20 cellular contexts compared by ENCODE assay signal in the genomic region with DNA sequence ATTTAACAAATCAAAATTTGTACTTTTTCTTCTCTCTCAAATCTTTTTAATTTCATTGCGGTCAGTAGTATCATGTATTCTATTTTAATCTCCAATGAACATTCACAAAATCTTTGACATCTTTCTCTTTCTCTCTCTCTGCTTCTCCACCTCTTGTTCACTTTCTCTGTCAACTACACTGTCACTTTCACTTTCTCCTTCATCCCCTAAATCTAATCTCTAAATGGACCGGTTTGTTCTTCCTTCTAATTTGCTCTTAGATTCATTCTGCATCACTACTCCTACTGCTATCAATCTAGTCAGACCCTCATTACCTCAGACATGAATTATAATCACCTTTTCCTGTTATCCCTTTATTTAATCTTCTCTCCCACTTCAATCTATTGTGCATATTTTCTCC. TPM values are rescaled to one million over a fixed set of nuclear protein-coding genes. Genes with fewer than 3 reads are reported as not detected.
A peak's percentile ranks its signal among the peaks of the same experiment; 100 is the strongest.
DNase-seq lines count a peak whose midpoint lies in the region; ATAC-seq and TF ChIP-seq lines count a peak whose summit lies in the region.
"Had no signal": no experiment of that assay in that cellular context is flagged by ENCODE, and none has a peak within 500 bp of the region (broad histone marks: within the 10 kb centered on the region; RNA-seq: fewer than 3 reads in every experiment).

No MANE protein-coding gene starts in this region.

- H3K36me3 ChIP-seq in CD8-positive, alpha-beta T cell (ENCODE audit: insufficient read depth, low read length) = no peaks in the 10 kb centered on the region
- H3K36me3 ChIP-seq: sigmoid colon, suprapubic skin had no signal

- H3K9me3 ChIP-seq in CD8-positive, alpha-beta T cell (ENCODE audit: low read length) = no peaks in the 10 kb centered on the region
- H3K9me3 ChIP-seq: sigmoid colon, suprapubic skin had no signal

- POLR2A ChIA-PET in CD8-positive, alpha-beta T cell (lab: Charles Lee) = no interaction called here

- no peak overlapping the region for H3K4me3 ChIP-seq in CD8-positive, alpha-beta T cell (ENCODE audit: low read depth, low read length)
- H3K4me3 ChIP-seq in choroid plexus epithelial cell (ENCODE audit: low read depth, low read length) = no peak overlapping the region
- H3K4me3 ChIP-seq: sigmoid colon, SK-N-MC, suprapubic skin had no signal

- no peak for DNase-seq in CD8-positive, alpha-beta T cell
- DNase-seq in choroid plexus epithelial cell (ENCODE audit: low read depth) = peak; percentile 1
- no peak for DNase-seq in nephron progenitor cell
- DNase-seq in SHP77 (lab: John Stamatoyannopoulos, UW) = no peak
- DNase-seq in globus pallidus (ENCODE audit: low spot score) = no peak
- DNase-seq: activated T-cell treated with anti-CD3 and anti-CD28 coated beads, Interleukin-2, amount 50 U/mL, for 24 hours; effector memory CD4-positive, alpha-beta T cell; H7; NCI-H2029; sigmoid colon had no signal

- H3K27ac ChIP-seq in CD8-positive, alpha-beta T cell (ENCODE audit: low read depth, low read length) = no peak overlapping the region
- H3K27ac ChIP-seq: C4-2B, sigmoid colon, SK-N-MC, suprapubic skin had no signal

- ATAC-seq in CD8-positive, alpha-beta T cell = no peak
- ATAC-seq in GM18868 (IDR thresholded peaks at IDR 0.05; ENCODE audit: unreplicated experiment) = peak; percentile 67
- ATAC-seq in HG03378 (IDR thresholded peaks at IDR 0.05; ENCODE audit: unreplicated experiment) = peak; percentile 63
- ATAC-seq in GM18870 (IDR thresholded peaks at IDR 0.05; ENCODE audit: unreplicated experiment) = no peak
- ATAC-seq: WTC11 had no signal

- no peaks in the 10 kb centered on the region for H3K27me3 Mint-ChIP-seq in CD8-positive, alpha-beta T cell (ENCODE audit: low read depth)
- no peaks in the 10 kb centered on the region for H3K27me3 Mint-ChIP-seq in nephron progenitor cell (ENCODE audit: low read depth, poor library complexity)
- H3K27me3 Mint-ChIP-seq: activated T-cell treated with anti-CD3 and anti-CD28 coated beads, Interleukin-2, amount 50 U/mL, for 24 hours had no signal

- no peaks in the 10 kb centered on the region for H3K9me3 Mint-ChIP-seq in CD8-positive, alpha-beta T cell
- H3K9me3 Mint-ChIP-seq in nephron progenitor cell = no peaks in the 10 kb centered on the region
- H3K9me3 Mint-ChIP-seq: activated T-cell treated with anti-CD3 and anti-CD28 coated beads, Interleukin-2, amount 50 U/mL, for 24 hours; nephron; WTC11 had no signal

- peaks cover 10% of the 10 kb centered on the region for H3K4me1 Mint-ChIP-seq in CD8-positive, alpha-beta T cell (ENCODE audit: low read depth)
- no peaks in the 10 kb centered on the region for H3K4me1 Mint-ChIP-seq in nephron progenitor cell
- H3K4me1 Mint-ChIP-seq: nephron had no signal

- no peak for TF ChIP-seq CTCF in CD8-positive, alpha-beta T cell (IDR thresholded peaks at IDR 0.05)
- no peak for TF ChIP-seq CTCF in choroid plexus epithelial cell (conservative IDR thresholded peaks at IDR 0.05; ENCODE audit: low read depth, low read length)
- no peak for TF ChIP-seq CTCF in nephron progenitor cell (IDR thresholded peaks at IDR 0.05)

- H3K4me3 Mint-ChIP-seq in CD8-positive, alpha-beta T cell = peak overlapping the region; percentile 37
- H3K4me3 Mint-ChIP-seq in nephron progenitor cell = no peak overlapping the region
- H3K4me3 Mint-ChIP-seq: activated T-cell treated with anti-CD3 and anti-CD28 coated beads, Interleukin-2, amount 50 U/mL, for 24 hours; nephron; WTC11 had no signal

- no peak overlapping the region for H3K27ac Mint-ChIP-seq in CD8-positive, alpha-beta T cell
- H3K27ac Mint-ChIP-seq in nephron progenitor cell = no peak overlapping the region
- H3K27ac Mint-ChIP-seq: activated T-cell treated with anti-CD3 and anti-CD28 coated beads, Interleukin-2, amount 50 U/mL, for 24 hours; nephron; WTC11 had no signal

- CTCF ChIA-PET in CD8-positive, alpha-beta T cell (lab: Charles Lee) = no interaction called here

- intact Hi-C loops in CD8-positive, alpha-beta T cell (cut with DNase I, micrococcal nuclease) = no loop called here

- H3K27me3 ChIP-seq in CD8-positive, alpha-beta T cell (ENCODE audit: insufficient read depth, low read length) = no peaks in the 10 kb centered on the region
- H3K27me3 ChIP-seq: sigmoid colon, suprapubic skin had no signal

- no peaks in the 10 kb centered on the region for H3K4me1 ChIP-seq in CD8-positive, alpha-beta T cell (ENCODE audit: insufficient read depth, low read length)
- H3K4me1 ChIP-seq: sigmoid colon, suprapubic skin had no signal

- H3K36me3 Mint-ChIP-seq in CD8-positive, alpha-beta T cell = no peaks in the 10 kb centered on the region
- H3K36me3 Mint-ChIP-seq in nephron progenitor cell (ENCODE audit: low read depth) = no peaks in the 10 kb centered on the region
- H3K36me3 Mint-ChIP-seq: WTC11 had no signal

RNA-seq across cellular contexts. Expression of gene CCDC73, which starts 18.6 kb away (rescaled TPM):
- total RNA-seq in CD8-positive, alpha-beta T cell = not detected
- total RNA-seq: glomerular endothelial cell, H7, kidney epithelial cell, sigmoid colon, suprapubic skin, WTC11 had no signal

RNA-seq across cellular contexts. Expression of gene PRRG4, which starts 53.8 kb away (rescaled TPM):
- total RNA-seq in CD8-positive, alpha-beta T cell = under 1 TPM in 1 of 2 experiments, not detected in 1; 0.05 TPM

Comparison
In these comparisons a context has a peak if more than half of its experiments do, and no peak if none do; other contexts are left out.
1. ATAC-seq: peak in GM18868 (single experiment) and HG03378 (single experiment); none in CD8-positive, alpha-beta T cell (single experiment) and GM18870 (single experiment).